ENCODE assay signal across 23 cellular contexts in genomic region chr4:58042176-58042575, GRCh38.
DNase-seq lines count a peak whose midpoint lies in the region; ATAC-seq and TF ChIP-seq lines count a peak whose summit lies in the region.
"Had no signal": no experiment of that assay in that cellular context is flagged by ENCODE, and none has a peak within 500 bp of the region (broad histone marks: within the 10 kb centered on the region; RNA-seq: fewer than 3 reads in every experiment).

No MANE protein-coding gene starts in this region.

- no peaks in the 10 kb centered on the region for H3K27me3 Mint-ChIP-seq in activated CD4-positive, alpha-beta T cell treated with anti-CD3 and anti-CD28 coated beads, Interleukin-2, amount 10 ng/mL, durations not matched to agents 24 days and 14 days
- H3K27me3 Mint-ChIP-seq: CD4-positive, alpha-beta T cell; CD8-positive, alpha-beta memory T cell had no signal

- no peak overlapping the region for H2AFZ ChIP-seq in PC-3 (ENCODE audit: low read length)
- H2AFZ ChIP-seq: GM23338 had no signal

- no peak overlapping the region for H3K27ac ChIP-seq in PC-3 (ENCODE audit: low read length)
- no peak overlapping the region for H3K27ac ChIP-seq in testis
- no peak overlapping the region for H3K27ac ChIP-seq in Peyer's patch
- H3K27ac ChIP-seq: A549; BLaER1 treated with 17β-estradiol and CSF1 and Interleukin-3, amounts not matched to agents 10 nM and 100 nM had no signal

- POLR2A ChIA-PET in PC-3 (lab: Charles Lee; ENCODE audit: unreplicated experiment) = no interaction called here

- H3K4me3 ChIP-seq in PC-3 (ENCODE audit: low read length) = no peak overlapping the region
- no peak overlapping the region for H3K4me3 ChIP-seq in epithelial cell of esophagus (ENCODE audit: low read length)
- no peak overlapping the region for H3K4me3 ChIP-seq in testis
- no peak overlapping the region for H3K4me3 ChIP-seq in Peyer's patch
- H3K4me3 ChIP-seq: A549; BLaER1 treated with 17β-estradiol and CSF1 and Interleukin-3, amounts not matched to agents 10 nM and 100 nM; GM23338 had no signal

- TF ChIP-seq POLR2A in testis (IDR thresholded peaks at IDR 0.05) (no peak), Peyer's patch (IDR thresholded peaks at IDR 0.05) (no peak)

- no peaks in the 10 kb centered on the region for H3K79me2 ChIP-seq in PC-3 (ENCODE audit: low read length)

- 81% methylated on average over 1 of the region's 1 CpG for WGBS in testis, 2 donors

- H3K4me1 ChIP-seq in PC-3 (ENCODE audit: insufficient read depth, low read length) (no peaks in the 10 kb centered on the region), testis (no peaks in the 10 kb centered on the region), Peyer's patch (no peaks in the 10 kb centered on the region)
- H3K4me1 ChIP-seq: A549; BE2C; BLaER1 treated with 17β-estradiol and CSF1 and Interleukin-3, amounts not matched to agents 10 nM and 100 nM had no signal

- H4K20me1 ChIP-seq in PC-3 (ENCODE audit: low read length) = no peaks in the 10 kb centered on the region
- H4K20me1 ChIP-seq: BLaER1 treated with 17β-estradiol and CSF1 and Interleukin-3, amounts not matched to agents 10 nM and 100 nM had no signal

- no peak for TF ChIP-seq CTCF in PC-3 (conservative IDR thresholded peaks at IDR 0.05; ENCODE audit: low read depth, low read length)
- TF ChIP-seq CTCF in epithelial cell of esophagus (IDR thresholded peaks at IDR 0.05; ENCODE audit: insufficient read depth, low read depth, low read length, missing control alignments) = no peak
- no peak for TF ChIP-seq CTCF in testis (IDR thresholded peaks at IDR 0.05)
- no peak for TF ChIP-seq CTCF in Peyer's patch (IDR thresholded peaks at IDR 0.05)

- H3K9me3 ChIP-seq in PC-3 (ENCODE audit: low read length) (no peaks in the 10 kb centered on the region), testis (no peaks in the 10 kb centered on the region), Peyer's patch (no peaks in the 10 kb centered on the region)
- H3K9me3 ChIP-seq: A549, BE2C had no signal

- ATAC-seq in PC-3 (no peak), GM21423 (IDR thresholded peaks at IDR 0.05; ENCODE audit: unreplicated experiment) (no peak)
- ATAC-seq: A549, GM23338, HCT116 had no signal

- peak; percentile 37 for DNase-seq in ELR (ENCODE audit: low read depth)
- peak; percentile 45 for DNase-seq in PC-3
- DNase-seq in epithelial cell of esophagus (ENCODE audit: low read depth) = peak; percentile 1
- peak; percentile 58 for DNase-seq in testis
- DNase-seq in Peyer's patch = no peak
- DNase-seq in activated CD4-positive, alpha-beta T cell treated with anti-CD3 and anti-CD28 coated beads, Interleukin-2, amount 10 ng/mL, durations not matched to agents 24 days and 14 days = no peak
- DNase-seq: 8988T; ACHN; AML-193; BE2C; CD4-positive, alpha-beta T cell; CD8-positive, alpha-beta memory T cell; DMS 273 treated with DMSO at 0.1 percent for 48 hours; DMS79; EL; GF-D8; H9 had no signal

- no peaks in the 10 kb centered on the region for H3K36me3 Mint-ChIP-seq in activated CD4-positive, alpha-beta T cell treated with anti-CD3 and anti-CD28 coated beads, Interleukin-2, amount 10 ng/mL, durations not matched to agents 24 days and 14 days (ENCODE audit: low read depth)
- H3K36me3 Mint-ChIP-seq: CD14-positive monocyte; CD8-positive, alpha-beta memory T cell had no signal

- no peaks in the 10 kb centered on the region for H3K9me2 ChIP-seq in PC-3 (replicated peaks; ENCODE audit: low read length)

- H3K4me2 ChIP-seq in PC-3 (ENCODE audit: low read length) = no peak overlapping the region
- H3K4me2 ChIP-seq: A549; BLaER1 treated with 17β-estradiol and CSF1 and Interleukin-3, amounts not matched to agents 10 nM and 100 nM; GM23338 had no signal

- intact Hi-C loops in PC-3 (cut with micrococcal nuclease) (no loop called here), testis (cut with DNase I; ENCODE audit: low total_unique reads) (no loop called here)
- intact Hi-C loops in activated CD4-positive, alpha-beta T cell treated with anti-CD3 and anti-CD28 coated beads, Interleukin-2, amount 10 ng/mL, durations not matched to agents 24 days and 14 days (cut with micrococcal nuclease) = no loop called here

- BruUV-seq in PC-3 (replicated peaks; lab: Mats Ljungman, UMichigan) = no TSS peak

- H3K36me3 ChIP-seq in PC-3 (ENCODE audit: low read depth, low read length) (no peaks in the 10 kb centered on the region), testis (ENCODE audit: low read depth, missing control alignments) (no peaks in the 10 kb centered on the region), Peyer's patch (no peaks in the 10 kb centered on the region)
- H3K36me3 ChIP-seq: BE2C; BLaER1 treated with 17β-estradiol and CSF1 and Interleukin-3, amounts not matched to agents 10 nM and 100 nM had no signal

- no peak overlapping the region for H3K4me3 Mint-ChIP-seq in activated CD4-positive, alpha-beta T cell treated with anti-CD3 and anti-CD28 coated beads, Interleukin-2, amount 10 ng/mL, durations not matched to agents 24 days and 14 days
- H3K4me3 Mint-ChIP-seq: CD14-positive monocyte; CD4-positive, alpha-beta T cell; CD8-positive, alpha-beta memory T cell; GM23338; H9 had no signal

- CTCF ChIA-PET in PC-3 (lab: Charles Lee) = no interaction called here

- H3K27ac Mint-ChIP-seq in activated CD4-positive, alpha-beta T cell treated with anti-CD3 and anti-CD28 coated beads, Interleukin-2, amount 10 ng/mL, durations not matched to agents 24 days and 14 days = no peak overlapping the region
- H3K27ac Mint-ChIP-seq: CD14-positive monocyte; CD4-positive, alpha-beta T cell; CD8-positive, alpha-beta memory T cell; GM23338; H9 had no signal

- peaks cover 12% of the 10 kb centered on the region for H3K9me3 Mint-ChIP-seq in activated CD4-positive, alpha-beta T cell treated with anti-CD3 and anti-CD28 coated beads, Interleukin-2, amount 10 ng/mL, durations not matched to agents 24 days and 14 days

- no peak overlapping the region for H3K9ac ChIP-seq in PC-3 (ENCODE audit: low read length)
- H3K9ac ChIP-seq: BLaER1 treated with 17β-estradiol and CSF1 and Interleukin-3, amounts not matched to agents 10 nM and 100 nM had no signal

- H3F3A ChIP-seq in PC-3 (ENCODE audit: low read length, unreplicated experiment) = no peaks in the 10 kb centered on the region

- no peaks in the 10 kb centered on the region for H3K4me1 Mint-ChIP-seq in activated CD4-positive, alpha-beta T cell treated with anti-CD3 and anti-CD28 coated beads, Interleukin-2, amount 10 ng/mL, durations not matched to agents 24 days and 14 days
- H3K4me1 Mint-ChIP-seq: CD14-positive monocyte; CD8-positive, alpha-beta memory T cell; GM23338; H9 had no signal

- H3K27me3 ChIP-seq in PC-3 (ENCODE audit: low read length) (no peaks in the 10 kb centered on the region), testis (no peaks in the 10 kb centered on the region), Peyer's patch (no peaks in the 10 kb centered on the region)
- H3K27me3 ChIP-seq: BE2C; BLaER1 treated with 17β-estradiol and CSF1 and Interleukin-3, amounts not matched to agents 10 nM and 100 nM had no signal

Comparison
In these comparisons a context has a peak if more than half of its experiments do, and no peak if none do; other contexts are left out.
1. DNase-seq: peak in ELR (single experiment), PC-3 (single experiment), epithelial cell of esophagus (single experiment) and testis (single experiment); none in Peyer's patch (0 of 3) and activated CD4-positive, alpha-beta T cell treated with anti-CD3 and anti-CD28 coated beads, Interleukin-2, amount 10 ng/mL, durations not matched to agents 24 days and 14 days (single experiment).